10 cellular contexts compared by ENCODE assay signal in the genomic region with DNA sequence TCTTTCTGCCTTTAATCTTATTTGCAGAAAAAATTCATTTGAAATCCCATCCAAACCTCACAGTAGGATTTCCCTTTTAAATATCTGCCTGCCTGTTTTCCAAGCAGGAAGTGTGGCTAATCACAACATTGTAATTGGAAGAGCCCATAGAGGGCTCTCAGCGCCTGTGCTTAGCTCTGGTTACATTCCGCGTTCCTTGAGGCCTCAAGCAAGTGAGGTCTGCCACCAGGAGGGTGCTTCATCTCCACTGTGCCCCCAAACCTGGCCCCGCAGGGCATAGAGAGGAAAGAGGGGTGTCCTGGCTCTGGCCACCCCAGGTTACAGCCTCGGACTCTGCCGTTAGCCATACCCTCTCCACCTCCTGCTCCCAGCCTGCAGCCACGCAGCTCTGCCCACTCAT.
DNase-seq lines count a peak whose midpoint lies in the region; ATAC-seq and TF ChIP-seq lines count a peak whose summit lies in the region.
"Had no signal": no experiment of that assay in that cellular context is flagged by ENCODE, and none has a peak within 500 bp of the region (broad histone marks: within the 10 kb centered on the region; RNA-seq: fewer than 3 reads in every experiment).

No MANE protein-coding gene starts in this region.

- H3K36me3 Mint-ChIP-seq in nephron (ENCODE audit: low read depth): no peaks in the 10 kb centered on the region

- no peak overlapping the region for H3K4me2 ChIP-seq in PC-3 (ENCODE audit: low read length)

- no peaks in the 10 kb centered on the region for H3K9me2 ChIP-seq in PC-3 (replicated peaks; ENCODE audit: low read length)

- H3F3A ChIP-seq in PC-3 (ENCODE audit: low read length, unreplicated experiment): no peaks in the 10 kb centered on the region

- no peaks in the 10 kb centered on the region for H4K20me1 ChIP-seq in PC-3 (ENCODE audit: low read length)

- no peak overlapping the region for H2AFZ ChIP-seq in PC-3 (ENCODE audit: low read length)

- H3K36me3 ChIP-seq in sigmoid colon: no peaks in the 10 kb centered on the region
- no peaks in the 10 kb centered on the region for H3K36me3 ChIP-seq in PC-3 (ENCODE audit: low read depth, low read length)

- CTCF ChIA-PET in PC-3 (lab: Charles Lee): no interaction called here

- POLR2A ChIA-PET in PC-3 (lab: Charles Lee; ENCODE audit: unreplicated experiment): no interaction called here

- ATAC-seq in left colon: no peak
- no peak for ATAC-seq in PC-3

- H3K9me3 Mint-ChIP-seq in nephron: no peaks in the 10 kb centered on the region

- H3K4me3 Mint-ChIP-seq in nephron: no peak overlapping the region

- no peaks in the 10 kb centered on the region for H3K27me3 Mint-ChIP-seq in nephron (ENCODE audit: low read depth)

- H3K4me1 ChIP-seq in sigmoid colon (no peaks in the 10 kb centered on the region), PC-3 (ENCODE audit: insufficient read depth, low read length) (no peaks in the 10 kb centered on the region)

- TF ChIP-seq POLR2A in sigmoid colon (IDR thresholded peaks at IDR 0.05): no peak

- TF ChIP-seq CTCF in fibroblast of mammary gland (conservative IDR thresholded peaks at IDR 0.05; ENCODE audit: control insufficient read depth, insufficient read depth, low read depth, low read length) (no peak), nephron (IDR thresholded peaks at IDR 0.05; ENCODE audit: unreplicated experiment in 3 of 3) (peak; percentile 18 to 37 (median 22)), sigmoid colon (IDR thresholded peaks at IDR 0.05) (no peak), PC-3 (conservative IDR thresholded peaks at IDR 0.05; ENCODE audit: low read depth, low read length) (no peak)

- no peak overlapping the region for H3K4me3 ChIP-seq in fibroblast of mammary gland (ENCODE audit: control insufficient read depth, low read depth, low read length)
- no peak overlapping the region for H3K4me3 ChIP-seq in sigmoid colon
- no peak overlapping the region for H3K4me3 ChIP-seq in PC-3 (ENCODE audit: low read length)

- 64 to 78% methylated on average over 7 of the region's 7 CpGs for WGBS in sigmoid colon, 2 donors

- peaks cover 27% of the 10 kb centered on the region for H3K4me1 Mint-ChIP-seq in nephron

- no peak for TF ChIP-seq EP300 in sigmoid colon (IDR thresholded peaks at IDR 0.05)

- H3K27me3 ChIP-seq in sigmoid colon: no peaks in the 10 kb centered on the region
- no peaks in the 10 kb centered on the region for H3K27me3 ChIP-seq in PC-3 (ENCODE audit: low read length)

- H3K9me3 ChIP-seq in sigmoid colon (no peaks in the 10 kb centered on the region), PC-3 (ENCODE audit: low read length) (no peaks in the 10 kb centered on the region)

- DNase-seq in COR-L47 (lab: John Stamatoyannopoulos, UW): peak; percentile 49
- peak; percentile 24 for DNase-seq in NCI-H2107 (lab: John Stamatoyannopoulos, UW)
- peak; percentile 30 for DNase-seq in fibroblast of mammary gland (ENCODE audit: low read depth)
- DNase-seq in left colon: no peak
- DNase-seq in sigmoid colon: no peak
- no peak for DNase-seq in PC-3
- DNase-seq in cerebellar nuclear complex (lab: John Stamatoyannopoulos, UW): no peak
- DNase-seq: dorsolateral prefrontal cortex, MM.1S had no signal

- H3K27ac ChIP-seq in sigmoid colon (no peak overlapping the region), PC-3 (ENCODE audit: low read length) (no peak overlapping the region)
- H3K27ac ChIP-seq: dorsolateral prefrontal cortex had no signal

- intact Hi-C loops in left colon (cut with DNase I, micrococcal nuclease) (no loop called here), sigmoid colon (cut with DNase I) (no loop called here), PC-3 (cut with micrococcal nuclease) (loop anchor here (5.0 kb wide), 2 partner anchors 132 to 212 kb away; no protein-coding TSS in a partner anchor)

- H3K9ac ChIP-seq in PC-3 (ENCODE audit: low read length): no peak overlapping the region

- no peaks in the 10 kb centered on the region for H3K79me2 ChIP-seq in PC-3 (ENCODE audit: low read length)

- peak overlapping the region in 2 of 3 experiments; percentile 4 to 8 for H3K27ac Mint-ChIP-seq in nephron

- no TSS peak for BruUV-seq in PC-3 (replicated peaks; lab: Mats Ljungman, UMichigan)

Comparison
In these comparisons a context has a peak if more than half of its experiments do, and no peak if none do; other contexts are left out.
1. DNase-seq: peak in COR-L47 (single experiment), NCI-H2107 (single experiment) and fibroblast of mammary gland (single experiment); none in left colon (0 of 2), sigmoid colon (single experiment), PC-3 (single experiment) and cerebellar nuclear complex (0 of 2).
2. CTCF ChIP-seq: peak in nephron (3 of 3); none in fibroblast of mammary gland (single experiment), sigmoid colon (0 of 4) and PC-3 (single experiment).